In the genomic region with DNA sequence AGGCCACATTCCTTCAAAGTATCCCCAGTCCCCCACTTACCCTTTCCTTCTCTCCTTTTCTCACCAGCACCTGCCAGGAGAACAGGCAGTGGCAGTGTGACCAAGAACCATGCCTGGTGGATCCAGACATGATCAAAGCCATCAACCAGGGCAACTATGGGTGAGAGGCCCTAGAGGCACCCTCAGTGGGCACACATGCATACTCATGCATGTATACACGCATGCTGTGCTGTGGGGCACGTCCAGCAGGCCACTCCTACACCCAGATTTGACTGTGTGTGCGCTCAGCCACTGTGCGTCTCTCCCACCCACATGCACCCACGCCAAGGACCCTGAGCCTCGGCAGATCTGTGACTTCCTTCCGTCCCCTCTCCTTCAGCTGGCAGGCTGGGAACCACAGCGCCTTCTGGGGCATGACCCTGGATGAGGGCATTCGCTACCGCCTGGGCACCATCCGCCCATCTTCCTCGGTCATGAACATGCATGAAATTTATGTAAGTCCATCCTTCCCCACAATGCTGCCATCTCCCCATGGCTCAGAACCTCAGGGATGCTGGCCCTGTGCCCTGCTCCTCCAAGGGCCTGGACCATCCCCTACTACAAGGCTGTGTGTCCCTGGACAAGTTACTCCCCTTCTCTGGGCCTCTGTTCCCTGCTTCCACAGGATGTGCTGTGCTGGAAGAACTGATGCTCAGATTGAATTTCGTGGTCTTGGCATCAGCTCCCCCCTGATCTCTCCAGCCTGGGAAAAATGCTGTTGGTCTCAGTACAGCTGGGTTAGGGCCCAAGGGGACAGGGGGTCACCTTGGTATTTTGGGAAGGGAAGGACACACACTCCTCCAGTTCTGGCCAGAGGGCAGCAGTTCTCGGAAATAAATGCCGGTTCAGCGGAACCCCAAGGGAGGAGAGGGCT, we compare ENCODE assay signal across 1 cellular context.
TF ChIP-seq lines count a peak whose summit lies in the region.

No MANE protein-coding gene starts in this region.

TF ChIP-seq in HEK293, 187 proteins besides CTCF, POLR2A, EP300 and RAD21:
- TF ChIP-seq ZNF148 (tag by site-specific recombination; IDR thresholded peaks at IDR 0.05; ENCODE audit: borderline replicate concordance) = no peak
- no peak for TF ChIP-seq ZNF157 (tag by site-specific recombination; IDR thresholded peaks at IDR 0.05)
- 0 out of 2 replicates have a peak, but pooled peaks have one; percentile 28 for TF ChIP-seq EGR2 (tag by site-specific recombination; IDR thresholded peaks at IDR 0.05; ENCODE audit: low read depth)
- TF ChIP-seq, protein P1, sequence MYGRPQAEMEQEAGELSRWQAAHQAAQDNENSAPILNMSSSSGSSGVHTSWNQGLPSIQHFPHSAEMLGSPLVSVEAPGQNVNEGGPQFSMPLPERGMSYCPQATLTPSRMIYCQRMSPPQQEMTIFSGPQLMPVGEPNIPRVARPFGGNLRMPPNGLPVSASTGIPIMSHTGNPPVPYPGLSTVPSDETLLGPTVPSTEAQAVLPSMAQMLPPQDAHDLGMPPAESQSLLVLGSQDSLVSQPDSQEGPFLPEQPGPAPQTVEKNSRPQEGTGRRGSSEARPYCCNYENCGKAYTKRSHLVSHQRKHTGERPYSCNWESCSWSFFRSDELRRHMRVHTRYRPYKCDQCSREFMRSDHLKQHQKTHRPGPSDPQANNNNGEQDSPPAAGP (tag by site-specific recombination; IDR thresholded peaks at IDR 0.05) = no peak
- TF ChIP-seq SP7 (tag by site-specific recombination; IDR thresholded peaks at IDR 0.05) = no peak
- no peak for TF ChIP-seq ZNF580 (tag by site-specific recombination; IDR thresholded peaks at IDR 0.05)
- no peak for TF ChIP-seq ZBTB20 (tag by site-specific recombination; IDR thresholded peaks at IDR 0.05)
- no peak for TF ChIP-seq ZNF155 (tag by site-specific recombination; IDR thresholded peaks at IDR 0.05)
- TF ChIP-seq ZNF830 (tag by site-specific recombination; IDR thresholded peaks at IDR 0.05; ENCODE audit: low read depth) = no peak
- peak; percentile 75 for TF ChIP-seq ZNF768 (tag by site-specific recombination; IDR thresholded peaks at IDR 0.05)
- no peak for TF ChIP-seq YY1 (tag by site-specific recombination; IDR thresholded peaks at IDR 0.05)
- TF ChIP-seq ZNF544 (tag by site-specific recombination; IDR thresholded peaks at IDR 0.05) = no peak
- TF ChIP-seq ZFHX2 (tag by site-specific recombination; conservative IDR thresholded peaks at IDR 0.05) = peak; percentile 57
- no peak for TF ChIP-seq ZNF777 (tag by site-specific recombination; IDR thresholded peaks at IDR 0.05; ENCODE audit: borderline replicate concordance)
- no peak for TF ChIP-seq ZNF560 (tag by site-specific recombination; IDR thresholded peaks at IDR 0.05; ENCODE audit: borderline replicate concordance)
- no peak for TF ChIP-seq ZXDB (tag by site-specific recombination; IDR thresholded peaks at IDR 0.05)
- TF ChIP-seq MZF1 (tag by site-specific recombination; IDR thresholded peaks at IDR 0.05; ENCODE audit: borderline replicate concordance) = no peak
- TF ChIP-seq, protein P2, sequence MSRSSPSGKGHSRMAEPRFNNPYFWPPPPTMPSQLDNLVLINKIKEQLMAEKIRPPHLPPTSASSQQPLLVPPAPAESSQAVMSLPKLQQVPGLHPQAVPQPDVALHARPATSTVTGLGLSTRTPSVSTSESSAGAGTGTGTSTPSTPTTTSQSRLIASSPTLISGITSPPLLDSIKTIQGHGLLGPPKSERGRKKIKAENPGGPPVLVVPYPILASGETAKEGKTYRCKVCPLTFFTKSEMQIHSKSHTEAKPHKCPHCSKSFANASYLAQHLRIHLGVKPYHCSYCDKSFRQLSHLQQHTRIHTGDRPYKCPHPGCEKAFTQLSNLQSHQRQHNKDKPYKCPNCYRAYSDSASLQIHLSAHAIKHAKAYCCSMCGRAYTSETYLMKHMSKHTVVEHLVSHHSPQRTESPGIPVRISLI (tag by site-specific recombination; IDR thresholded peaks at IDR 0.05) = no peak
- no peak for TF ChIP-seq SP2 (tag by site-specific recombination; IDR thresholded peaks at IDR 0.05)
- TF ChIP-seq ZNF138 (tag by site-specific recombination; IDR thresholded peaks at IDR 0.05; ENCODE audit: borderline replicate concordance) = no peak
- no peak for TF ChIP-seq HOXD13 (CRISPR knock-in tag; IDR thresholded peaks at IDR 0.05; ENCODE audit: borderline replicate concordance)
